ENCODE assay signal across 13 cellular contexts in the genomic region with DNA sequence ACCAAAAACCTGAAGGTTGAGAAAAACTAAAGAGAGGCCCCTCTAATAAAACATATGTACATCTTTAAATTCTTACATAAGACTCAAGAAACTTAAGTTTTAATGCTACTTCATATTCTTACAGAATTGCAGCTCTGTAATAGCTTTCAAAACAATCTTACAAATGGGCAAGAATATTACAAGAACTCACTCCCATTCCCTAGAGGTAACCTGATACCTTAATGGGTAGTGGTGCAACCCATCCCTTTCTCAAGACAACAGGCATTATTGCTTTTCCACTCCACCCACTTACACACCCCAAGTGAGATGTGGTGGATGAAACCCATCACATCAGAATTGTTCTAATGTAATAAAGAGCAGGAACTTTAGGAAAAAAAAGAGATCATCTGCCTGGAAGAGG.
A peak's percentile ranks its signal among the peaks of the same experiment; 100 is the strongest.
DNase-seq lines count a peak whose midpoint lies in the region; ATAC-seq lines count a peak whose summit lies in the region.
"Had no signal": no experiment of that assay in that cellular context is flagged by ENCODE, and none has a peak within 500 bp of the region (broad histone marks: within the 10 kb centered on the region; RNA-seq: fewer than 3 reads in every experiment).

No MANE protein-coding gene starts in this region.

- no peak overlapping the region for H3K4me3 Mint-ChIP-seq in activated CD4-positive, alpha-beta T cell treated with anti-CD3 and anti-CD28 coated beads, Interleukin-2, amount 10 ng/mL, durations not matched to agents 24 days and 14 days
- peak overlapping the region; percentile 80 for H3K4me3 Mint-ChIP-seq in activated T-helper 17 cell treated with anti-CD3 and anti-CD28 coated beads, Interleukin-2, amount 50 U/mL, for 72 hours

- ATAC-seq in activated T-helper 17 cell treated with anti-CD3 and anti-CD28 coated beads, Interleukin-2, amount 50 U/mL, for 72 hours (replicated peaks): no peak
- ATAC-seq in HG03565 (IDR thresholded peaks at IDR 0.05; ENCODE audit: unreplicated experiment): no peak
- ATAC-seq in GM21737 (IDR thresholded peaks at IDR 0.05; ENCODE audit: unreplicated experiment): no peak
- ATAC-seq: left lung had no signal

- H3K9me3 Mint-ChIP-seq in activated CD4-positive, alpha-beta T cell treated with anti-CD3 and anti-CD28 coated beads, Interleukin-2, amount 10 ng/mL, durations not matched to agents 24 days and 14 days: no peaks in the 10 kb centered on the region
- H3K9me3 Mint-ChIP-seq in activated T-helper 17 cell treated with anti-CD3 and anti-CD28 coated beads, Interleukin-2, amount 50 U/mL, for 72 hours: no peaks in the 10 kb centered on the region

- H3K9ac ChIP-seq in iPS-20b (ENCODE audit: low read depth, low read length): no peak overlapping the region

- peaks cover 67% of the 10 kb centered on the region for H3K4me1 Mint-ChIP-seq in activated CD4-positive, alpha-beta T cell treated with anti-CD3 and anti-CD28 coated beads, Interleukin-2, amount 10 ng/mL, durations not matched to agents 24 days and 14 days
- H3K4me1 Mint-ChIP-seq in activated T-helper 17 cell treated with anti-CD3 and anti-CD28 coated beads, Interleukin-2, amount 50 U/mL, for 72 hours: peaks cover 50% of the 10 kb centered on the region

- H3K9me3 ChIP-seq in iPS-20b (ENCODE audit: insufficient read depth, low read depth, low read length): no peaks in the 10 kb centered on the region
- H3K9me3 ChIP-seq: esophagus muscularis mucosa, left lung had no signal

- H3K36me3 Mint-ChIP-seq in activated CD4-positive, alpha-beta T cell treated with anti-CD3 and anti-CD28 coated beads, Interleukin-2, amount 10 ng/mL, durations not matched to agents 24 days and 14 days (ENCODE audit: low read depth): peaks cover 7% of the 10 kb centered on the region
- peaks cover 9% of the 10 kb centered on the region for H3K36me3 Mint-ChIP-seq in activated T-helper 17 cell treated with anti-CD3 and anti-CD28 coated beads, Interleukin-2, amount 50 U/mL, for 72 hours (ENCODE audit: low read depth)

- intact Hi-C loops in activated CD4-positive, alpha-beta T cell treated with anti-CD3 and anti-CD28 coated beads, Interleukin-2, amount 10 ng/mL, durations not matched to agents 24 days and 14 days (cut with micrococcal nuclease): loop anchor here (2.0 to 5.0 kb wide), 3 partner anchors 17 to 38 kb away; no protein-coding TSS in a partner anchor
- intact Hi-C loops in cardiac septum (cut with DNase I): loop anchor here (5.0 kb wide), 2 partner anchors 63 to 182 kb away; no protein-coding TSS in a partner anchor

- H3K4me1 ChIP-seq in iPS-20b (ENCODE audit: insufficient read depth, low read length): peaks cover 43% of the 10 kb centered on the region

- no peak for DNase-seq in activated CD4-positive, alpha-beta T cell treated with anti-CD3 and anti-CD28 coated beads, Interleukin-2, amount 10 ng/mL, durations not matched to agents 24 days and 14 days
- DNase-seq in activated CD4-positive, alpha-beta T cell treated with anti-CD3 and anti-CD28 coated beads, Interleukin-2, amount 50 U/mL, for 48 hours: no peak
- peak; percentile 76 for DNase-seq in stromal cell of bone marrow (ENCODE audit: low read depth)
- no peak for DNase-seq in cardiac septum (ENCODE audit: low spot score)
- DNase-seq: GDM1, left lung, NCI-H82, T-helper 1 cell had no signal

- H3K27me3 Mint-ChIP-seq in activated CD4-positive, alpha-beta T cell treated with anti-CD3 and anti-CD28 coated beads, Interleukin-2, amount 10 ng/mL, durations not matched to agents 24 days and 14 days: no peaks in the 10 kb centered on the region
- no peaks in the 10 kb centered on the region for H3K27me3 Mint-ChIP-seq in activated T-helper 17 cell treated with anti-CD3 and anti-CD28 coated beads, Interleukin-2, amount 50 U/mL, for 72 hours

- H3K27ac ChIP-seq in iPS-20b (ENCODE audit: low read length): no peak overlapping the region

- peak overlapping the region; percentile 13; the same call in 1 of the 2 replicates for H3K4me3 ChIP-seq in iPS-20b (ENCODE audit: low read length)
- H3K4me3 ChIP-seq: esophagus muscularis mucosa, left lung had no signal

- no peaks in the 10 kb centered on the region for H3K36me3 ChIP-seq in iPS-20b (ENCODE audit: insufficient read depth, low read depth, low read length)
- H3K36me3 ChIP-seq: esophagus muscularis mucosa, left lung had no signal

- H3K27ac Mint-ChIP-seq in activated CD4-positive, alpha-beta T cell treated with anti-CD3 and anti-CD28 coated beads, Interleukin-2, amount 10 ng/mL, durations not matched to agents 24 days and 14 days: peak overlapping the region; percentile 9
- H3K27ac Mint-ChIP-seq in activated T-helper 17 cell treated with anti-CD3 and anti-CD28 coated beads, Interleukin-2, amount 50 U/mL, for 72 hours: no peak overlapping the region

- H3K27me3 ChIP-seq in iPS-20b (ENCODE audit: insufficient read depth, low read length): no peaks in the 10 kb centered on the region
- H3K27me3 ChIP-seq: esophagus muscularis mucosa, left lung had no signal
